Comparison of ENCODE assay signal across 25 cellular contexts in genomic region chrX:617401-617800, GRCh38. TPM values are rescaled to one million over a fixed set of nuclear protein-coding genes. Genes with fewer than 3 reads are reported as not detected.
"Had no signal": no experiment of that assay in that cellular context is flagged by ENCODE, and none has a peak within 500 bp of the region (broad histone marks: within the 10 kb centered on the region; RNA-seq: fewer than 3 reads in every experiment).

No MANE protein-coding gene starts in this region.

- H3K4me3 Mint-ChIP-seq: memory B cell; natural killer cell treated with Interleukin-12 subunit alpha and Interleukin-12 subunit beta and Interleukin-15 and Interleukin-18, amount 100 ng/mL, for 72 hours; neural progenitor cell; stimulated activated effector memory CD8-positive, alpha-beta T cell treated with anti-CD3 and anti-CD28 coated beads, Interleukin-12 subunit alpha, Interleukin-12 subunit beta, amount 100 ng/mL, for 72 hours had no signal

- H3K27me3 ChIP-seq: colonic mucosa had no signal

- H3K27ac ChIP-seq: colonic mucosa, gastrocnemius medialis, heart right ventricle, left lung, lower lobe of right lung, neural progenitor cell, parathyroid adenoma, prostate gland, right lobe of liver, suprapubic skin, thyroid gland, upper lobe of right lung had no signal

- H3K27ac Mint-ChIP-seq: memory B cell; natural killer cell treated with Interleukin-12 subunit alpha and Interleukin-12 subunit beta and Interleukin-15 and Interleukin-18, amount 100 ng/mL, for 72 hours; neural progenitor cell; stimulated activated effector memory CD8-positive, alpha-beta T cell treated with anti-CD3 and anti-CD28 coated beads, Interleukin-12 subunit alpha, Interleukin-12 subunit beta, amount 100 ng/mL, for 72 hours had no signal

- H2AFZ ChIP-seq: neural progenitor cell, parathyroid adenoma had no signal

- H3K4me3 ChIP-seq: colonic mucosa, gastrocnemius medialis, heart right ventricle, left lung, lower lobe of right lung, neural progenitor cell, prostate gland, right lobe of liver, suprapubic skin, thyroid gland, upper lobe of right lung had no signal

- H3K9me3 ChIP-seq: colonic mucosa, gastrocnemius medialis, left lung, lower lobe of right lung, prostate gland, right lobe of liver, thyroid gland, upper lobe of right lung had no signal

- H3K9ac ChIP-seq: neural progenitor cell, parathyroid adenoma had no signal

- ATAC-seq: gastrocnemius medialis; heart right ventricle; left lung; lower lobe of right lung; natural killer cell treated with Interleukin-12 subunit alpha and Interleukin-12 subunit beta and Interleukin-15 and Interleukin-18, amount 100 ng/mL, for 72 hours; right lobe of liver; stimulated activated effector memory CD8-positive, alpha-beta T cell treated with anti-CD3 and anti-CD28 coated beads, Interleukin-12 subunit alpha, Interleukin-12 subunit beta, amount 100 ng/mL, for 72 hours; stimulated activated naive CD8-positive, alpha-beta T cell treated with anti-CD3 and anti-CD28 coated beads, Interleukin-15, Interleukin-2, amounts not matched to agents 100 U/mL and 50 U/mL, for 24 hours; upper lobe of right lung had no signal

- H3K4me1 ChIP-seq: colonic mucosa, gastrocnemius medialis, heart right ventricle, left lung, lower lobe of right lung, parathyroid adenoma, prostate gland, right lobe of liver, suprapubic skin, thyroid gland, upper lobe of right lung had no signal

- H3K36me3 Mint-ChIP-seq: neural progenitor cell had no signal

- H3K4me2 ChIP-seq: neural progenitor cell had no signal

- H3K36me3 ChIP-seq: colonic mucosa, gastrocnemius medialis, heart right ventricle, left lung, lower lobe of right lung, neural progenitor cell, prostate gland, right lobe of liver, suprapubic skin, thyroid gland, upper lobe of right lung had no signal

- DNase-seq: colonic mucosa; dermis blood vessel endothelial cell; gastrocnemius medialis; heart right ventricle; hypothalamus; left lung; lower lobe of right lung; midbrain; occipital lobe; stimulated activated CD4-positive, alpha-beta T cell treated with anti-CD3 and anti-CD28 coated beads, Interleukin-4, amount 100 ng/mL, for 1 hour; stimulated activated CD8-positive, alpha-beta memory T cell treated with anti-CD3 and anti-CD28 coated beads, Interleukin-4, amount 100 ng/mL, for 48 hours; stimulated activated naive CD8-positive, alpha-beta T cell treated with anti-CD3 and anti-CD28 coated beads, Interleukin-15, Interleukin-2, amounts not matched to agents 100 U/mL and 50 U/mL, for 24 hours; thyroid gland; upper lobe of right lung had no signal

RNA-seq across cellular contexts. Expression of gene SHOX, which starts 13.2 kb away (rescaled TPM):
- total RNA-seq: dermis blood vessel endothelial cell; fibroblast of lung; heart right ventricle; left lung; lower lobe of right lung; natural killer cell treated with Interleukin-12 subunit alpha and Interleukin-12 subunit beta and Interleukin-15 and Interleukin-18, amount 100 ng/mL, for 72 hours; prostate gland; renal cortical epithelial cell; right lobe of liver; thyroid gland; upper lobe of right lung had no signal
- polyA plus RNA-seq: esophagus, fibroblast of lung, heart right ventricle had no signal
